26 cellular contexts compared by ENCODE assay signal in genomic region chr10:6191147-6191546, GRCh38. TPM values are rescaled to one million over a fixed set of nuclear protein-coding genes. Genes with fewer than 3 reads are reported as not detected.
DNase-seq lines count a peak whose midpoint lies in the region; ATAC-seq and TF ChIP-seq lines count a peak whose summit lies in the region.
"Had no signal": no experiment of that assay in that cellular context is flagged by ENCODE, and none has a peak within 500 bp of the region (broad histone marks: within the 10 kb centered on the region; RNA-seq: fewer than 3 reads in every experiment).

No MANE protein-coding gene starts in this region.

- POLR2A ChIA-PET in activated CD4-positive, alpha-beta T cell treated with anti-CD3 and anti-CD28 coated beads for 36 hours (lab: Charles Lee): no interaction called here

- no peaks in the 10 kb centered on the region for H3K36me3 ChIP-seq in heart right ventricle
- no peaks in the 10 kb centered on the region for H3K36me3 ChIP-seq in ascending aorta
- H3K36me3 ChIP-seq in sigmoid colon: no peaks in the 10 kb centered on the region
- no peaks in the 10 kb centered on the region for H3K36me3 ChIP-seq in upper lobe of left lung
- H3K36me3 ChIP-seq: lower lobe of right lung had no signal

- peaks cover 15% of the 10 kb centered on the region for H3K36me3 Mint-ChIP-seq in activated CD4-positive, alpha-beta T cell treated with anti-CD3 and anti-CD28 coated beads for 36 hours (ENCODE audit: low read depth)
- peaks cover 24% of the 10 kb centered on the region for H3K36me3 Mint-ChIP-seq in activated T-cell treated with anti-CD3 and anti-CD28 coated beads, Interleukin-2, amount 50 U/mL, for 24 hours (ENCODE audit: low read depth)

- ATAC-seq in heart right ventricle (no peak), upper lobe of left lung (ENCODE audit: low FRiP score in 2 of 2) (no peak), left lobe of liver (no peak)
- no peak for ATAC-seq in activated CD4-positive, alpha-beta T cell treated with anti-CD3 and anti-CD28 coated beads for 36 hours
- ATAC-seq: naive thymus-derived CD4-positive, alpha-beta T cell had no signal

- H3K9me3 ChIP-seq in heart right ventricle: no peaks in the 10 kb centered on the region
- H3K9me3 ChIP-seq in ascending aorta: no peaks in the 10 kb centered on the region
- H3K9me3 ChIP-seq in sigmoid colon: no peaks in the 10 kb centered on the region
- no peaks in the 10 kb centered on the region for H3K9me3 ChIP-seq in upper lobe of left lung
- H3K9me3 ChIP-seq: Caco-2, lower lobe of right lung had no signal

- H3K4me3 ChIP-seq in heart right ventricle (no peak overlapping the region), ascending aorta (no peak overlapping the region), sigmoid colon (no peak overlapping the region), upper lobe of left lung (no peak overlapping the region)
- H3K4me3 ChIP-seq: lower lobe of right lung had no signal

- CTCF ChIA-PET in activated CD4-positive, alpha-beta T cell treated with anti-CD3 and anti-CD28 coated beads for 36 hours (lab: Charles Lee): interaction anchor here (0.7 to 1.2 kb wide), 3 partner anchors 12 to 63 kb away, joined by 3 to 4 read pairs (median 4); partner anchors contain the start of gene PFKFB3

- WGBS in heart right ventricle, 2 donors: 69 to 79% methylated on average over 8 of the region's 8 CpGs
- 84 to 88% methylated on average over 8 of the region's 8 CpGs for WGBS in sigmoid colon, 2 donors
- WGBS in upper lobe of left lung, 2 donors: 65 to 78% methylated on average over 8 of the region's 8 CpGs

- no peak overlapping the region for H3K4me3 Mint-ChIP-seq in activated CD4-positive, alpha-beta T cell treated with anti-CD3 and anti-CD28 coated beads for 36 hours
- H3K4me3 Mint-ChIP-seq in activated T-cell treated with anti-CD3 and anti-CD28 coated beads, Interleukin-2, amount 50 U/mL, for 24 hours: no peak overlapping the region

- no peak for TF ChIP-seq POLR2A in sigmoid colon (IDR thresholded peaks at IDR 0.05)
- no peak for TF ChIP-seq POLR2A in upper lobe of left lung (IDR thresholded peaks at IDR 0.05)

- peaks cover 0 to 87% (median 23%) of the 10 kb centered on the region in 9 donors for H3K4me1 ChIP-seq in heart right ventricle
- H3K4me1 ChIP-seq in ascending aorta: peaks cover 22 to 36% of the 10 kb centered on the region in 2 donors
- peaks cover 0 to 33% (median 25%) of the 10 kb centered on the region in 4 donors for H3K4me1 ChIP-seq in sigmoid colon
- H3K4me1 ChIP-seq in upper lobe of left lung: peaks cover 19 to 26% (median 23%) of the 10 kb centered on the region in 4 donors

- peak overlapping the region in 6 of 10 donors; percentile 25 to 82 (median 63) for H3K27ac ChIP-seq in heart right ventricle
- H3K27ac ChIP-seq in ascending aorta: peak overlapping the region; percentile 92 to 97
- peak overlapping the region; percentile 74 to 86 (median 77) for H3K27ac ChIP-seq in sigmoid colon
- peak overlapping the region in 3 of 4 donors; percentile 50 to 65 (median 62) for H3K27ac ChIP-seq in upper lobe of left lung
- H3K27ac ChIP-seq: epithelial cell of prostate, lower lobe of right lung had no signal

- no peaks in the 10 kb centered on the region for H3K27me3 Mint-ChIP-seq in activated CD4-positive, alpha-beta T cell treated with anti-CD3 and anti-CD28 coated beads for 36 hours
- H3K27me3 Mint-ChIP-seq in activated T-cell treated with anti-CD3 and anti-CD28 coated beads, Interleukin-2, amount 50 U/mL, for 24 hours: no peaks in the 10 kb centered on the region
- H3K27me3 Mint-ChIP-seq: naive thymus-derived CD4-positive, alpha-beta T cell had no signal

- H3K27me3 ChIP-seq in heart right ventricle (no peaks in the 10 kb centered on the region), ascending aorta (no peaks in the 10 kb centered on the region), sigmoid colon (no peaks in the 10 kb centered on the region), upper lobe of left lung (no peaks in the 10 kb centered on the region)

- TF ChIP-seq CTCF in heart right ventricle (IDR thresholded peaks at IDR 0.05) (no peak), ascending aorta (IDR thresholded peaks at IDR 0.05) (no peak), sigmoid colon (IDR thresholded peaks at IDR 0.05) (no peak), upper lobe of left lung (IDR thresholded peaks at IDR 0.05) (no peak)

- TF ChIP-seq EP300 in sigmoid colon (IDR thresholded peaks at IDR 0.05): no peak
- no peak for TF ChIP-seq EP300 in upper lobe of left lung (IDR thresholded peaks at IDR 0.05)

- no peak overlapping the region for H3K27ac Mint-ChIP-seq in activated CD4-positive, alpha-beta T cell treated with anti-CD3 and anti-CD28 coated beads for 36 hours
- no peak overlapping the region for H3K27ac Mint-ChIP-seq in activated T-cell treated with anti-CD3 and anti-CD28 coated beads, Interleukin-2, amount 50 U/mL, for 24 hours
- H3K27ac Mint-ChIP-seq: naive thymus-derived CD4-positive, alpha-beta T cell had no signal

- H3K4me1 Mint-ChIP-seq in activated CD4-positive, alpha-beta T cell treated with anti-CD3 and anti-CD28 coated beads for 36 hours: peaks cover 51% of the 10 kb centered on the region
- peaks cover 52% of the 10 kb centered on the region for H3K4me1 Mint-ChIP-seq in activated T-cell treated with anti-CD3 and anti-CD28 coated beads, Interleukin-2, amount 50 U/mL, for 24 hours (ENCODE audit: low read depth)

- intact Hi-C loops in heart right ventricle (cut with DNase I): no loop called here
- intact Hi-C loops in cardiac septum (cut with DNase I): no loop called here
- intact Hi-C loops in ascending aorta (cut with DNase I): loop anchor here (2.0 kb wide), 1 partner anchor 16 kb away; no protein-coding TSS in a partner anchor
- intact Hi-C loops in sigmoid colon (cut with DNase I): no loop called here
- intact Hi-C loops in activated CD4-positive, alpha-beta T cell treated with anti-CD3 and anti-CD28 coated beads for 36 hours (cut with DNase I, micrococcal nuclease): no loop called here

- DNase-seq in heart right ventricle (no peak), cardiac septum (ENCODE audit: low spot score) (no peak), ascending aorta (ENCODE audit: low spot score in 2 of 2) (no peak), sigmoid colon (no peak), upper lobe of left lung (no peak), left lobe of liver (ENCODE audit: low spot score) (no peak)
- DNase-seq in activated CD4-positive, alpha-beta T cell treated with anti-CD3 and anti-CD28 coated beads for 36 hours: no peak
- no peak for DNase-seq in activated T-cell treated with anti-CD3 and anti-CD28 coated beads, Interleukin-2, amount 50 U/mL, for 24 hours
- DNase-seq: activated CD4-positive, alpha-beta T cell treated with anti-CD3 and anti-CD28 coated beads, Interleukin-2, amount 50 U/mL, for 48 hours; activated CD4-positive, CD25-positive, alpha-beta regulatory T cell; activated naive CD4-positive, alpha-beta T cell treated with anti-CD3 and anti-CD28 coated beads, Interleukin-2, amount 50 U/mL, for 16 hours; amygdala; Caco-2; DMS53; effector CD4-positive, alpha-beta T cell; HCEC 1CT; head of caudate nucleus; Kasumi-1; lower lobe of right lung; naive thymus-derived CD4-positive, alpha-beta T cell; NCI-H1436; NCI-H2107; NCI-H446; OCI-M1; stimulated activated CD4-positive, alpha-beta T cell treated with anti-CD3 and anti-CD28 coated beads, Interleukin-4, amount 100 ng/mL, for 1 hour had no signal

- H3K9me3 Mint-ChIP-seq in activated CD4-positive, alpha-beta T cell treated with anti-CD3 and anti-CD28 coated beads for 36 hours (ENCODE audit: low read depth): no peaks in the 10 kb centered on the region
- no peaks in the 10 kb centered on the region for H3K9me3 Mint-ChIP-seq in activated T-cell treated with anti-CD3 and anti-CD28 coated beads, Interleukin-2, amount 50 U/mL, for 24 hours
- H3K9me3 Mint-ChIP-seq: naive thymus-derived CD4-positive, alpha-beta T cell had no signal

RNA-seq across cellular contexts. Expression of gene PFKFB3, which starts 11.6 kb away (rescaled TPM):
- 10 to 100 TPM in 9 of 10 donors, 1 to 10 TPM in 1; 7.6 to 77.3 (median 16.3) TPM for total RNA-seq in heart right ventricle
- polyA plus RNA-seq in heart right ventricle: 10 to 100 TPM in 1 of 2 donors, 1 to 10 TPM in 1; 5.5 to 10.6 TPM
- total RNA-seq in cardiac septum: 13.8 TPM
- total RNA-seq in ascending aorta: 68.0 TPM
- total RNA-seq in sigmoid colon: 10 to 100 TPM; 24.5 to 29.3 (median 28.5) TPM
- polyA plus RNA-seq in sigmoid colon: 10 to 100 TPM; 10.2 to 33.2 (median 13.9) TPM
- total RNA-seq in upper lobe of left lung: 100 to 1,000 TPM in 1 of 6 donors, 10 to 100 TPM in 5; 48.2 to 236 (median 83.5) TPM
- 100 to 1,000 TPM; 133 to 183 TPM for total RNA-seq in activated CD4-positive, alpha-beta T cell treated with anti-CD3 and anti-CD28 coated beads for 36 hours
- total RNA-seq in left lobe of liver: 39.2 TPM
